ENCODE assay signal across 8 cellular contexts in the genomic region with DNA sequence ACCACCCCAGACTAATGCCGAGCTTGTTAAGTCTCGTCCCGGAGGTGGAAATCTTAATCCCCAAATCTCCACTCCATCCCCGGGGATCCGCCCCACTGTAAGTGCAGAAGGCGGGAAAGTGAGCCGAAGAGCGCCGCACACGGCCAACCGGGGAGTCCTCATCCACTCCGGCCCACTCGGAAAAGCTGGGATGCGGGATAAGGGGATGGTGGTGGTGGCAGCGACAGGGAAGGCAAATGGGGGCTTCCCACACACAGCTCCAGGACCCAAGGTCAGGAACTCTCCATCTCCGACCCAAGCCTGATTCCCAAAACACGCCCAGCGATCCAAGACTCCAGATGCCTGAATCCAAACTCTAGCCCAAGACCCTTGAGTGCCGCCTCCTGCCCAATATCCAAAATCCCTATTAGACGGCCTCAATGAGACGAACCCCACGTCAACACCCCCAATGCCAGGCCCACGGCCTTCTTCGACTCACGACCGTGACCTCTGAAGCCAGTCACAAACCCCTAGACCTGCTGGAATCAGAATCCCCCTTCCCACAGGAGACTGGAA. TPM values are rescaled to one million over a fixed set of nuclear protein-coding genes. Genes with fewer than 3 reads are reported as not detected.
DNase-seq lines count a peak whose midpoint lies in the region; ATAC-seq and TF ChIP-seq lines count a peak whose summit lies in the region.

No MANE protein-coding gene starts in this region.

- peaks cover 13 to 43% of the 10 kb centered on the region in 2 donors for H3K4me1 ChIP-seq in naive thymus-derived CD4-positive, alpha-beta T cell (ENCODE audit: control insufficient read depth in 2 of 2, insufficient read depth in 2 of 2, low read length in 2 of 2)

- peaks cover 44% of the 10 kb centered on the region for H3K4me1 Mint-ChIP-seq in Calu3 (ENCODE audit: low read depth, unreplicated experiment)
- peaks cover 38 to 58% (median 48%) of the 10 kb centered on the region in 7 donors for H3K4me1 Mint-ChIP-seq in naive thymus-derived CD4-positive, alpha-beta T cell

- ATAC-seq in HG03196 (IDR thresholded peaks at IDR 0.05; ENCODE audit: unreplicated experiment) (peak; percentile 7), GM21737 (IDR thresholded peaks at IDR 0.05; ENCODE audit: unreplicated experiment) (no peak), GM21381 (IDR thresholded peaks at IDR 0.05; ENCODE audit: unreplicated experiment) (no peak)
- no peak for ATAC-seq in naive thymus-derived CD4-positive, alpha-beta T cell

- no peaks in the 10 kb centered on the region for H3K9me3 Mint-ChIP-seq in Calu3 (ENCODE audit: low read depth, unreplicated experiment)
- H3K9me3 Mint-ChIP-seq in naive thymus-derived CD4-positive, alpha-beta T cell, result no peaks in the 10 kb centered on the region

- peaks cover 6% of the 10 kb centered on the region; the same call in 1 of the 2 replicates for H3K36me3 ChIP-seq in SK-N-MC (ENCODE audit: insufficient read depth, low read length)
- H3K36me3 ChIP-seq in naive thymus-derived CD4-positive, alpha-beta T cell (ENCODE audit: control insufficient read depth in 2 of 3, insufficient read depth in 3 of 3, low read length in 3 of 3), result peaks cover 0 to 3% (median 0%) of the 10 kb centered on the region in 3 experiments

- H3K27ac ChIP-seq in SK-N-MC (peak overlapping the region; percentile 81), epithelial cell of prostate (peak overlapping the region; percentile 58)
- H3K27ac ChIP-seq in naive thymus-derived CD4-positive, alpha-beta T cell (ENCODE audit: low read depth, low read length), result peak overlapping the region; percentile 94

- peaks cover 46% of the 10 kb centered on the region for H3K36me3 Mint-ChIP-seq in Calu3 (ENCODE audit: insufficient read depth, unreplicated experiment)
- peaks cover 0 to 5% (median 0%) of the 10 kb centered on the region in 5 donors for H3K36me3 Mint-ChIP-seq in naive thymus-derived CD4-positive, alpha-beta T cell

- DNase-seq in Calu3, result peak; percentile 39
- no peak for DNase-seq in SK-N-MC (ENCODE audit: low read depth, low spot score)
- no peak for DNase-seq in epithelial cell of prostate (ENCODE audit: low read depth, low spot score)
- peak in 2 of 9 donors; percentile 3 to 7 for DNase-seq in naive thymus-derived CD4-positive, alpha-beta T cell
- DNase-seq in SKM-1 treated with dmso at 0.1 percent for 144 hours (lab: John Stamatoyannopoulos, UW; ENCODE audit: unreplicated experiment), result no peak

- POLR2A ChIA-PET in naive thymus-derived CD4-positive, alpha-beta T cell (lab: Charles Lee), result interaction anchor here (0.6 to 6.5 kb wide), 9 partner anchors 12 to 345 kb away, joined by 3 to 42 read pairs (median 4); a partner anchor contains a TSS

- no peaks in the 10 kb centered on the region for H3K27me3 ChIP-seq in naive thymus-derived CD4-positive, alpha-beta T cell (ENCODE audit: control insufficient read depth in 2 of 2, insufficient read depth in 2 of 2, low read length in 2 of 2)

- intact Hi-C loops in Calu3 (cut with micrococcal nuclease; ENCODE audit: unreplicated experiment), result loop anchor here (2.0 kb wide), 1 partner anchor 125 kb away; a partner anchor contains a TSS
- intact Hi-C loops in naive thymus-derived CD4-positive, alpha-beta T cell (cut with micrococcal nuclease), result loop anchor here (1.0 to 5.0 kb wide), 10 partner anchors 11 to 597 kb away; a partner anchor contains a TSS

- TF ChIP-seq CTCF in Calu3 (IDR thresholded peaks at IDR 0.05; ENCODE audit: unreplicated experiment), result no peak

- no peaks in the 10 kb centered on the region for H3K27me3 Mint-ChIP-seq in Calu3 (ENCODE audit: unreplicated experiment)
- H3K27me3 Mint-ChIP-seq in naive thymus-derived CD4-positive, alpha-beta T cell, result no peaks in the 10 kb centered on the region

- peak overlapping the region; percentile 99 for H3K9ac ChIP-seq in SK-N-MC (ENCODE audit: insufficient read length)

- TSS peak; percentile 50 for BruUV-seq in Calu3 (replicated peaks; lab: Mats Ljungman, UMichigan)

- CTCF ChIA-PET in Calu3 (lab: Charles Lee), result interaction anchor here (0.6 to 3.8 kb wide), 6 partner anchors 12 to 758 kb away, joined by 3 to 34 read pairs (median 3); a partner anchor contains a TSS
- CTCF ChIA-PET in naive thymus-derived CD4-positive, alpha-beta T cell (lab: Charles Lee), result interaction anchor here (0.6 to 5.6 kb wide), 6 partner anchors 12 to 504 kb away, joined by 4 to 41 read pairs (median 8); a partner anchor contains a TSS

- peak overlapping the region; percentile 82 for H3K4me3 Mint-ChIP-seq in Calu3 (ENCODE audit: low read depth, unreplicated experiment)
- peak overlapping the region; percentile 82 to 95 (median 92) for H3K4me3 Mint-ChIP-seq in naive thymus-derived CD4-positive, alpha-beta T cell

- H3K4me3 ChIP-seq in SK-N-MC, result peak overlapping the region; percentile 100
- H3K4me3 ChIP-seq in naive thymus-derived CD4-positive, alpha-beta T cell (ENCODE audit: low read length), result peak overlapping the region; percentile 95

- H3K9me3 ChIP-seq in SK-N-MC (ENCODE audit: low read depth, low read length), result no peaks in the 10 kb centered on the region
- H3K9me3 ChIP-seq in naive thymus-derived CD4-positive, alpha-beta T cell (ENCODE audit: control insufficient read depth in 2 of 3, low read length in 3 of 3), result no peaks in the 10 kb centered on the region

- peak overlapping the region; percentile 85 for H3K27ac Mint-ChIP-seq in Calu3 (ENCODE audit: unreplicated experiment)
- peak overlapping the region; percentile 86 to 99 (median 95) for H3K27ac Mint-ChIP-seq in naive thymus-derived CD4-positive, alpha-beta T cell

RNA-seq across cellular contexts. Expression of a gene that starts 0.5 kb away (rescaled TPM):
- 641 and 724 TPM in 2 replicates for total RNA-seq in Calu3 (2022)
- total RNA-seq in naive thymus-derived CD4-positive, alpha-beta T cell, result 100 to 1,000 TPM; 237 to 387 (median 369) TPM
- polyA plus RNA-seq in naive thymus-derived CD4-positive, alpha-beta T cell, result 100 to 1,000 TPM; 222 to 241 TPM

RNA-seq across cellular contexts. Expression of a gene that starts 11.7 kb away (rescaled TPM):
- 21.5 and 24.6 TPM in 2 replicates for total RNA-seq in Calu3 (2022)
- 10 to 100 TPM; 12.3 to 38.9 (median 23.5) TPM for total RNA-seq in naive thymus-derived CD4-positive, alpha-beta T cell
- polyA plus RNA-seq in naive thymus-derived CD4-positive, alpha-beta T cell, result 1 to 10 TPM; 3.0 to 8.4 TPM
